Comparison of ENCODE assay signal across 25 cellular contexts in genomic region chrX:118948270-118948669, GRCh38.
"Had no signal": no experiment of that assay in that cellular context is flagged by ENCODE, and none has a peak within 500 bp of the region (broad histone marks: within the 10 kb centered on the region; RNA-seq: fewer than 3 reads in every experiment).

No MANE protein-coding gene starts in this region.

- H3K4me3 Mint-ChIP-seq: nephron; stimulated activated effector memory CD8-positive, alpha-beta T cell treated with anti-CD3 and anti-CD28 coated beads, Interleukin-12 subunit alpha, Interleukin-12 subunit beta, amount 100 ng/mL, for 72 hours; type B pancreatic cell had no signal

- ATAC-seq: esophagus mucosa; gastroesophageal sphincter; left colon; left ventricle myocardium superior; pancreas; right cardiac atrium; stimulated activated effector memory CD8-positive, alpha-beta T cell treated with anti-CD3 and anti-CD28 coated beads, Interleukin-12 subunit alpha, Interleukin-12 subunit beta, amount 100 ng/mL, for 72 hours; stimulated activated naive CD8-positive, alpha-beta T cell treated with anti-CD3 and anti-CD28 coated beads, Interleukin-15, Interleukin-2, amounts not matched to agents 100 U/mL and 50 U/mL, for 24 hours had no signal

- H3K27ac Mint-ChIP-seq: naive B cell; nephron; progenitor cell of endocrine pancreas; stimulated activated effector memory CD8-positive, alpha-beta T cell treated with anti-CD3 and anti-CD28 coated beads, Interleukin-12 subunit alpha, Interleukin-12 subunit beta, amount 100 ng/mL, for 72 hours; type B pancreatic cell had no signal

- DNase-seq: cortex of kidney; dorsolateral prefrontal cortex; effector CD8-positive, alpha-beta T cell; glutamatergic neuron; kidney; left colon; left ventricle myocardium superior; mesenchymal stem cell; naive B cell; occipital lobe; pancreas; right cardiac atrium; stimulated activated CD4-positive, alpha-beta T cell treated with anti-CD3 and anti-CD28 coated beads, Interleukin-2, amount 100 ng/mL, for 48 hours; stimulated activated naive CD8-positive, alpha-beta T cell treated with anti-CD3 and anti-CD28 coated beads, Interleukin-15, Interleukin-2, amounts not matched to agents 100 U/mL and 50 U/mL, for 24 hours; thyroid gland; uterus had no signal

- H3K4me2 ChIP-seq: smooth muscle cell had no signal

- H3K36me3 Mint-ChIP-seq: naive B cell; stimulated activated effector memory CD8-positive, alpha-beta T cell treated with anti-CD3 and anti-CD28 coated beads, Interleukin-12 subunit alpha, Interleukin-12 subunit beta, amount 100 ng/mL, for 72 hours; type B pancreatic cell had no signal

- H3K4me3 ChIP-seq: dorsolateral prefrontal cortex, gastroesophageal sphincter, lung, pancreas, smooth muscle cell, suprapubic skin, thyroid gland, uterus had no signal

- H3K4me1 Mint-ChIP-seq: naive B cell; nephron; stimulated activated effector memory CD8-positive, alpha-beta T cell treated with anti-CD3 and anti-CD28 coated beads, Interleukin-12 subunit alpha, Interleukin-12 subunit beta, amount 100 ng/mL, for 72 hours had no signal

- FAIRE-seq: kidney, pancreas had no signal

- H3K9me3 Mint-ChIP-seq: naive B cell; nephron; stimulated activated effector memory CD8-positive, alpha-beta T cell treated with anti-CD3 and anti-CD28 coated beads, Interleukin-12 subunit alpha, Interleukin-12 subunit beta, amount 100 ng/mL, for 72 hours; type B pancreatic cell had no signal

- H3K27ac ChIP-seq: dorsolateral prefrontal cortex, gastroesophageal sphincter, pancreas, suprapubic skin, thyroid gland, uterus had no signal

- H3K4me1 ChIP-seq: gastroesophageal sphincter, pancreas, suprapubic skin, thyroid gland, uterus had no signal

- H3K36me3 ChIP-seq: gastroesophageal sphincter, pancreas, suprapubic skin, thyroid gland, uterus had no signal

- H3K27me3 Mint-ChIP-seq: progenitor cell of endocrine pancreas, type B pancreatic cell had no signal

- H3K27me3 ChIP-seq: gastroesophageal sphincter, suprapubic skin, thyroid gland, uterus had no signal

- H3K9me3 ChIP-seq: gastroesophageal sphincter, pancreas, suprapubic skin, thyroid gland, uterus had no signal
